7 cellular contexts compared by ENCODE assay signal in genomic region chr12:15911931-15912330, GRCh38. TPM values are rescaled to one million over a fixed set of nuclear protein-coding genes. Genes with fewer than 3 reads are reported as not detected.
DNase-seq lines count a peak whose midpoint lies in the region; ATAC-seq and TF ChIP-seq lines count a peak whose summit lies in the region.
"Not testable (repeated sequence)": the region's sequence is repeated elsewhere in the genome, so short reads cannot be mapped to it uniquely, and the experiment has no call there.

No MANE protein-coding gene starts in this region.

- peak overlapping the region; percentile 92 to 98 (median 96) for H3K27ac ChIP-seq in sigmoid colon

- not testable (repeated sequence) for DNase-seq in GM06990 (ENCODE audit: extremely low read depth, insufficient read length); NT2/D1 (ENCODE audit: low read depth, low spot score); activated T-cell treated with anti-CD3 and anti-CD28 coated beads, Interleukin-2, amount 50 U/mL, for 24 hours; choroid plexus epithelial cell (ENCODE audit: low read depth); Right ventricle myocardium superior; sigmoid colon

- 14 to 23% methylated on average over 3 of the region's 5 CpGs for WGBS in sigmoid colon, 2 donors

- TF ChIP-seq POLR2A in sigmoid colon (IDR thresholded peaks at IDR 0.05): not testable (repeated sequence)

- H3K36me3 Mint-ChIP-seq in activated T-cell treated with anti-CD3 and anti-CD28 coated beads, Interleukin-2, amount 50 U/mL, for 24 hours (ENCODE audit: low read depth): not testable (repeated sequence)

- H3K36me3 ChIP-seq in GM06990 (ENCODE audit: control insufficient read depth, insufficient read depth, low read length); NT2/D1 (ENCODE audit: insufficient read depth, insufficient read length, low read length); sigmoid colon: not testable (repeated sequence)

- not testable (repeated sequence) for TF ChIP-seq CTCF in GM06990 (IDR thresholded peaks at IDR 0.05; ENCODE audit: insufficient read depth, low read length, poor library complexity, severe bottlenecking); choroid plexus epithelial cell (conservative IDR thresholded peaks at IDR 0.05; ENCODE audit: low read depth, low read length); sigmoid colon (IDR thresholded peaks at IDR 0.05)

- H3K4me3 ChIP-seq in GM06990 (replicated peaks; ENCODE audit: low read depth, low read length): peak overlapping the region; percentile 89
- H3K4me3 ChIP-seq in NT2/D1 (ENCODE audit: insufficient read length, low read depth): peak overlapping the region; percentile 87
- H3K4me3 ChIP-seq in choroid plexus epithelial cell (ENCODE audit: low read depth, low read length): peak overlapping the region; percentile 82
- H3K4me3 ChIP-seq in mononuclear cell (ENCODE audit: low read length): peak overlapping the region; percentile 70
- H3K4me3 ChIP-seq in sigmoid colon: peak overlapping the region; percentile 75 to 81 (median 80)

- not testable (repeated sequence) for H3K27me3 Mint-ChIP-seq in activated T-cell treated with anti-CD3 and anti-CD28 coated beads, Interleukin-2, amount 50 U/mL, for 24 hours

- H3K9me3 ChIP-seq in NT2/D1 (ENCODE audit: insufficient read depth, low read length); mononuclear cell (ENCODE audit: low read depth, low read length); sigmoid colon: not testable (repeated sequence)

- peaks cover 24% of the 10 kb centered on the region for H3K4me1 Mint-ChIP-seq in activated T-cell treated with anti-CD3 and anti-CD28 coated beads, Interleukin-2, amount 50 U/mL, for 24 hours (ENCODE audit: low read depth)

- peak overlapping the region; percentile 97 for H3K9ac ChIP-seq in NT2/D1 (ENCODE audit: insufficient read length, low read depth)

- ATAC-seq in Right ventricle myocardium superior (ENCODE audit: poor library complexity): peak; percentile 45

- H3K9me3 Mint-ChIP-seq in activated T-cell treated with anti-CD3 and anti-CD28 coated beads, Interleukin-2, amount 50 U/mL, for 24 hours: not testable (repeated sequence)

- peak overlapping the region; percentile 90 for H3K27ac Mint-ChIP-seq in activated T-cell treated with anti-CD3 and anti-CD28 coated beads, Interleukin-2, amount 50 U/mL, for 24 hours

- H3K4me3 Mint-ChIP-seq in activated T-cell treated with anti-CD3 and anti-CD28 coated beads, Interleukin-2, amount 50 U/mL, for 24 hours: peak overlapping the region; percentile 90

- TF ChIP-seq EP300 in sigmoid colon (IDR thresholded peaks at IDR 0.05): not testable (repeated sequence)

- intact Hi-C loops in Right ventricle myocardium superior (cut with DNase I): not testable (repeated sequence)
- intact Hi-C loops in sigmoid colon (cut with DNase I): loop anchor here (10.0 kb wide), 1 partner anchor 683 kb away; no protein-coding TSS in a partner anchor

- not testable (repeated sequence) for H3K27me3 ChIP-seq in GM06990 (replicated peaks; ENCODE audit: control insufficient read depth, insufficient read depth, low read length); NT2/D1 (ENCODE audit: insufficient read depth, insufficient read length); mononuclear cell (ENCODE audit: insufficient read depth, low read length); sigmoid colon

- not testable (repeated sequence) for H3K4me1 ChIP-seq in NT2/D1 (ENCODE audit: insufficient read depth, insufficient read length); mononuclear cell (ENCODE audit: insufficient read depth, low read length)
- H3K4me1 ChIP-seq in sigmoid colon: peaks cover 0 to 40% (median 13%) of the 10 kb centered on the region in 4 donors

RNA-seq across cellular contexts. Expression of gene DERA, which starts 0.8 kb away (rescaled TPM):
- total RNA-seq in Right ventricle myocardium superior (15.9 TPM), mononuclear cell (18.9 TPM), sigmoid colon (10 to 100 TPM; 26.6 to 54.2 (median 43.8) TPM)
- 100 to 1,000 TPM in 1 of 3 donors, 10 to 100 TPM in 2; 37.2 to 106 (median 82.9) TPM for polyA plus RNA-seq in sigmoid colon

RNA-seq across cellular contexts. Expression of gene STRAP, which starts 29.7 kb away (rescaled TPM):
- total RNA-seq in Right ventricle myocardium superior: 123 TPM
- 59.0 TPM for total RNA-seq in mononuclear cell
- total RNA-seq in sigmoid colon: 10 to 100 TPM; 52.8 to 68.5 (median 63.0) TPM
- 100 to 1,000 TPM in 1 of 3 donors, 10 to 100 TPM in 2; 75.7 to 109 (median 87.1) TPM for polyA plus RNA-seq in sigmoid colon
